In genomic region chr12:71846322-71846940, GRCh38 we compare ENCODE assay signal across 8 cellular contexts. TPM values are rescaled to one million over a fixed set of nuclear protein-coding genes. Genes with fewer than 3 reads are reported as not detected.
DNase-seq lines count a peak whose midpoint lies in the region; ATAC-seq and TF ChIP-seq lines count a peak whose summit lies in the region.

No MANE protein-coding gene starts in this region.

- H3K27ac ChIP-seq in foreskin keratinocyte: no peak overlapping the region
- H3K27ac ChIP-seq in suprapubic skin: no peak overlapping the region

- WGBS in suprapubic skin: 67% methylated on average over 3 of the region's 3 CpGs

- TF ChIP-seq POLR2A in suprapubic skin (IDR thresholded peaks at IDR 0.05): no peak

- H3K4me3 ChIP-seq in suprapubic skin: no peak overlapping the region

- peak in 2 of 3 experiments; percentile 5 to 51 for DNase-seq in NCI-H1417 (lab: John Stamatoyannopoulos, UW)
- DNase-seq in NCI-H1417 treated with DMSO at 0.1 percent for 48 hours (lab: John Stamatoyannopoulos, UW): no peak
- DNase-seq in SK-MEL-5 (ENCODE audit: low read depth, low spot score): peak; percentile 65
- peak in 1 of 2 donors; percentile 34 for DNase-seq in foreskin keratinocyte
- no peak for DNase-seq in suprapubic skin (ENCODE audit: low spot score in 2 of 2)
- DNase-seq in activated naive CD4-positive, alpha-beta T cell (lab: John Stamatoyannopoulos, UW): no peak
- DNase-seq in SHP77 treated with DMSO at 0.1 percent for 48 hours (lab: John Stamatoyannopoulos, UW): no peak

- ATAC-seq in HG02938 (IDR thresholded peaks at IDR 0.05; ENCODE audit: unreplicated experiment) (peak; percentile 59), foreskin keratinocyte (peak; percentile 66)

- no peak for TF ChIP-seq EP300 in suprapubic skin (IDR thresholded peaks at IDR 0.05)

- no peaks in the 10 kb centered on the region for H3K27me3 ChIP-seq in foreskin keratinocyte
- no peaks in the 10 kb centered on the region for H3K27me3 ChIP-seq in suprapubic skin

- TF ChIP-seq CTCF in foreskin keratinocyte (conservative IDR thresholded peaks at IDR 0.05) (peak; percentile 71), suprapubic skin (IDR thresholded peaks at IDR 0.05) (peak; percentile 2 to 32)

- H3K4me1 ChIP-seq in foreskin keratinocyte (no peaks in the 10 kb centered on the region), suprapubic skin (peaks cover 33% of the 10 kb centered on the region)

- in situ Hi-C loops in SK-MEL-5 (cut with HindIII; ENCODE audit: low pct_unique_long_range_greater_than_20kb, low sequenced_read_pairs): no loop called here

- no peaks in the 10 kb centered on the region for H3K9me3 ChIP-seq in suprapubic skin

- H3K36me3 ChIP-seq in suprapubic skin: peaks cover 3% of the 10 kb centered on the region

RNA-seq across cellular contexts. Expression of gene TBC1D15, which starts 6.9 kb away (rescaled TPM):
- total RNA-seq in SK-MEL-5 (2014; rRNA removed; shearing (Covaris generic)): 20.2 and 21.4 TPM in 2 replicates
- 29.2 and 35.2 TPM in 2 replicates for polyA plus RNA-seq in SK-MEL-5 (2015; cell fraction: cytosol; rRNA removed)
- 75.6 and 81.9 TPM in 2 replicates for polyA plus RNA-seq in SK-MEL-5 (2015; cell fraction: nucleus; rRNA removed)
- total RNA-seq in foreskin keratinocyte (15.7 and 17.1 TPM in 2 replicates), suprapubic skin (10 to 100 TPM; 25.1 to 67.4 (median 34.2) TPM)
- polyA plus RNA-seq in foreskin keratinocyte: 6.5 and 8.0 TPM in 2 replicates

Comparison
In these comparisons a context has a peak if more than half of its experiments do, and no peak if none do; other contexts are left out.
1. DNase-seq: peak in NCI-H1417 (2 of 3) and SK-MEL-5 (single experiment); none in NCI-H1417 treated with DMSO at 0.1 percent for 48 hours (single experiment), suprapubic skin (0 of 2), activated naive CD4-positive, alpha-beta T cell (0 of 4) and SHP77 treated with DMSO at 0.1 percent for 48 hours (single experiment).